Comparison of ENCODE assay signal across 18 cellular contexts in the genomic region with DNA sequence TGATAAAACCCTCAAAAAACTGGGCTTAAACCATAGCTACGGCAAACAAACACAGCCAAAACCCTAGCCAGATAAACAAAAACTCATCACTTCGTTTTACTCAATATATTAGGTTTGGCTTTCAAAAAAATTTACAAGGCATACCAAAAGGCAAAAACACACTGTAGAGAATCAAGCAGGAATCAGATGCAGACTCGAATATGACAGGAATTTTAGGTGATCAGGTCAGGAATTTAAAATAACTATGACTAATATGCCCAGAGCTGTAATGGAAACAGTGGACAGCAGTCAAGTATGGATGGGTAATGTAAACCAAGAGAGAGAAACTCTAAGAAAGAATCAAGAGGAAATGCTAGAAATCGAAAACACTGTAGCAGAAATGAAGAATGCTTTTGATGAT.
"Had no signal": no experiment of that assay in that cellular context is flagged by ENCODE, and none has a peak within 500 bp of the region (broad histone marks: within the 10 kb centered on the region; RNA-seq: fewer than 3 reads in every experiment).

No MANE protein-coding gene starts in this region.

- H3K4me1 Mint-ChIP-seq: activated CD4-positive, alpha-beta T cell treated with anti-CD3 and anti-CD28 coated beads, Interleukin-2, amount 10 ng/mL, durations not matched to agents 7 days and 5 days; activated naive CD8-positive, alpha-beta T cell treated with anti-CD3 and anti-CD28 coated beads, Interleukin-2, amount 10 ng/mL, durations not matched to agents 7 days and 5 days; endodermal cell; natural killer cell; stimulated activated effector memory CD8-positive, alpha-beta T cell treated with anti-CD3 and anti-CD28 coated beads, Interleukin-12 subunit alpha, Interleukin-12 subunit beta, amount 100 ng/mL, for 72 hours had no signal

- H3K27ac Mint-ChIP-seq: activated CD4-positive, alpha-beta T cell treated with anti-CD3 and anti-CD28 coated beads, Interleukin-2, amount 10 ng/mL, durations not matched to agents 7 days and 5 days; activated naive CD8-positive, alpha-beta T cell treated with anti-CD3 and anti-CD28 coated beads, Interleukin-2, amount 10 ng/mL, durations not matched to agents 7 days and 5 days; activated T-helper 1 cell treated with anti-CD3 and anti-CD28 coated beads, Interleukin-12 subunit alpha, Interleukin-12 subunit beta, Interleukin-2, Interleukin-4 antibody, amounts not matched to agents 30 ng/mL and 10 ng/mL and 1 ng/mL, durations not matched to agents 14 hours and 24 hours and 36 hours; endodermal cell; natural killer cell; stimulated activated effector memory CD8-positive, alpha-beta T cell treated with anti-CD3 and anti-CD28 coated beads, Interleukin-12 subunit alpha, Interleukin-12 subunit beta, amount 100 ng/mL, for 72 hours had no signal

- H3K36me3 Mint-ChIP-seq: stimulated activated effector memory CD8-positive, alpha-beta T cell treated with anti-CD3 and anti-CD28 coated beads, Interleukin-12 subunit alpha, Interleukin-12 subunit beta, amount 100 ng/mL, for 72 hours had no signal

- DNase-seq: activated CD4-positive, alpha-beta T cell treated with anti-CD3 and anti-CD28 coated beads, Interleukin-2, amount 10 ng/mL, durations not matched to agents 7 days and 5 days; activated CD4-positive, CD25-positive, alpha-beta regulatory T cell; activated CD8-positive, alpha-beta memory T cell treated with anti-CD3 and anti-CD28 coated beads for 24 hours; activated naive CD4-positive, alpha-beta T cell; activated naive CD8-positive, alpha-beta T cell treated with anti-CD3 and anti-CD28 coated beads, Interleukin-2, amount 10 ng/mL, durations not matched to agents 7 days and 5 days; dorsolateral prefrontal cortex; endodermal cell; erythroblast; hippocampal formation; left ventricle myocardium superior; mesenchymal stem cell; natural killer cell; posterior cingulate gyrus; retina; thyroid gland; uterus had no signal

- H3K4me3 ChIP-seq: dorsolateral prefrontal cortex, thyroid gland, uterus had no signal

- H3K4me3 Mint-ChIP-seq: activated CD4-positive, alpha-beta T cell treated with anti-CD3 and anti-CD28 coated beads, Interleukin-2, amount 10 ng/mL, durations not matched to agents 7 days and 5 days; activated naive CD8-positive, alpha-beta T cell treated with anti-CD3 and anti-CD28 coated beads, Interleukin-2, amount 10 ng/mL, durations not matched to agents 7 days and 5 days; activated T-helper 1 cell treated with anti-CD3 and anti-CD28 coated beads, Interleukin-12 subunit alpha, Interleukin-12 subunit beta, Interleukin-2, Interleukin-4 antibody, amounts not matched to agents 30 ng/mL and 10 ng/mL and 1 ng/mL, durations not matched to agents 14 hours and 24 hours and 36 hours; endodermal cell; natural killer cell; stimulated activated effector memory CD8-positive, alpha-beta T cell treated with anti-CD3 and anti-CD28 coated beads, Interleukin-12 subunit alpha, Interleukin-12 subunit beta, amount 100 ng/mL, for 72 hours had no signal

- ATAC-seq: left ventricle myocardium superior; natural killer cell; stimulated activated effector memory CD8-positive, alpha-beta T cell treated with anti-CD3 and anti-CD28 coated beads, Interleukin-12 subunit alpha, Interleukin-12 subunit beta, amount 100 ng/mL, for 72 hours had no signal

- H3K9me3 ChIP-seq: thyroid gland had no signal

- H3K27me3 ChIP-seq: thyroid gland, uterus had no signal

- H3K27ac ChIP-seq: dorsolateral prefrontal cortex, thyroid gland, uterus had no signal

- H3K4me1 ChIP-seq: thyroid gland, uterus had no signal

- H3K36me3 ChIP-seq: thyroid gland, uterus had no signal
